In genomic region chr17:75855310-75856061, GRCh38 we compare ENCODE assay signal across 1 cellular context.
TF ChIP-seq lines count a peak whose summit lies in the region.

WBP2 (minus strand) TSS chr17:75855335; CDS start chr17:75855297, 38 bp downstream.

TF ChIP-seq in HepG2, 621 proteins besides CTCF, POLR2A, EP300 and RAD21 (continued from another document and continues in another):
- TF ChIP-seq HNF1A (IDR thresholded peaks at IDR 0.05; ENCODE audit: low read depth) (peak; percentile 60; the same call in 1 of the 2 replicates), HNF1A (CRISPR knock-in tag; IDR thresholded peaks at IDR 0.05; ENCODE audit: borderline replicate concordance) (peak; percentile 73; the same call in 1 of the 2 replicates), ZMYM2 (CRISPR knock-in tag; IDR thresholded peaks at IDR 0.05) (no peak; the same call in 1 of the 2 replicates), PHF8 (CRISPR knock-in tag; IDR thresholded peaks at IDR 0.05) (peak; percentile 90), SETDB1 (CRISPR knock-in tag; IDR thresholded peaks at IDR 0.05; ENCODE audit: borderline replicate concordance) (no peak), ZBTB2 (CRISPR knock-in tag; IDR thresholded peaks at IDR 0.05; ENCODE audit: low read depth) (peak; percentile 81), JARID2 (CRISPR knock-in tag; IDR thresholded peaks at IDR 0.05; ENCODE audit: insufficient replicate concordance) (peak; percentile 76), RNF2 (conservative IDR thresholded peaks at IDR 0.05; ENCODE audit: low read depth) (0 out of 2 replicates have a peak, but pooled peaks have one; percentile 31), HNRNPH1 (optimal IDR thresholded peaks at IDR 0.05; ENCODE audit: low read depth, low read length) (peak; percentile 34), ZNF260 (CRISPR knock-in tag; IDR thresholded peaks at IDR 0.05; ENCODE audit: borderline replicate concordance, low read depth) (no peak), ZNF800 (CRISPR knock-in tag; IDR thresholded peaks at IDR 0.05) (peak; percentile 75; the same call in 1 of the 2 replicates), ZNF160 (CRISPR knock-in tag; IDR thresholded peaks at IDR 0.05) (peak; percentile 92), ZNF317 (CRISPR knock-in tag; IDR thresholded peaks at IDR 0.05) (peak; percentile 80; the same call in 1 of the 2 replicates), CENPX (CRISPR knock-in tag; IDR thresholded peaks at IDR 0.05) (no peak), ZNF234 (CRISPR knock-in tag; conservative IDR thresholded peaks at IDR 0.05) (0 out of 2 replicates have a peak, but pooled peaks have one; percentile 85), ZSCAN22 (CRISPR knock-in tag; IDR thresholded peaks at IDR 0.05) (no peak), CHCHD3 (CRISPR knock-in tag; IDR thresholded peaks at IDR 0.05) (no peak; the same call in 1 of the 2 replicates), CSRNP1 (CRISPR knock-in tag; IDR thresholded peaks at IDR 0.05) (peak; percentile 97), MAX (IDR thresholded peaks at IDR 0.05) (peak; percentile 85), ZNF710 (CRISPR knock-in tag; IDR thresholded peaks at IDR 0.05; ENCODE audit: borderline replicate concordance) (peak; percentile 90; the same call in 1 of the 2 replicates), NCOA2 (CRISPR knock-in tag; IDR thresholded peaks at IDR 0.05) (peak; percentile 47), ZNF775 (CRISPR knock-in tag; IDR thresholded peaks at IDR 0.05; ENCODE audit: borderline replicate concordance) (no peak; the same call in 1 of the 2 replicates), SIN3A (IDR thresholded peaks at IDR 0.05; ENCODE audit: borderline replicate concordance, low read depth, low read length) (peak; percentile 91), IRF2 (CRISPR knock-in tag; IDR thresholded peaks at IDR 0.05) (peak; percentile 96), ZNF570 (CRISPR knock-in tag; IDR thresholded peaks at IDR 0.05; ENCODE audit: borderline replicate concordance) (no peak), FOXJ3 (CRISPR knock-in tag; IDR thresholded peaks at IDR 0.05; ENCODE audit: borderline replicate concordance) (peak; percentile 72), CERS6 (CRISPR knock-in tag; IDR thresholded peaks at IDR 0.05) (no peak), ERF (CRISPR knock-in tag; IDR thresholded peaks at IDR 0.05) (peak; percentile 95), KLF15 (CRISPR knock-in tag; IDR thresholded peaks at IDR 0.05; ENCODE audit: borderline replicate concordance) (peak; percentile 85), ZNF331 (CRISPR knock-in tag; IDR thresholded peaks at IDR 0.05) (no peak; the same call in 1 of the 2 replicates), ZNF749 (CRISPR knock-in tag; IDR thresholded peaks at IDR 0.05; ENCODE audit: borderline replicate concordance) (peak; percentile 97), HNRNPLL (IDR thresholded peaks at IDR 0.05; ENCODE audit: low read depth, low read length, poor library complexity, severe bottlenecking) (peak; percentile 100), ZBTB43 (CRISPR knock-in tag; conservative IDR thresholded peaks at IDR 0.05) (0 out of 2 replicates have a peak, but pooled peaks have one; percentile 56), HMGA1 (CRISPR knock-in tag; conservative IDR thresholded peaks at IDR 0.05) (no peak), ATF5 (CRISPR knock-in tag; IDR thresholded peaks at IDR 0.05; ENCODE audit: low read depth) (0 out of 2 replicates have a peak, but pooled peaks have one; percentile 70), USF2 (IDR thresholded peaks at IDR 0.05; ENCODE audit: low read depth, low read length) (peak; percentile 98), USF2 (CRISPR knock-in tag; IDR thresholded peaks at IDR 0.05; ENCODE audit: borderline replicate concordance) (peak; percentile 97), SP2 (CRISPR knock-in tag; IDR thresholded peaks at IDR 0.05) (peak; percentile 81), TGIF2 (CRISPR knock-in tag; IDR thresholded peaks at IDR 0.05) (peak; percentile 83), RXRA (CRISPR knock-in tag; IDR thresholded peaks at IDR 0.05) (peak; percentile 84), TIGD3 (CRISPR knock-in tag; IDR thresholded peaks at IDR 0.05; ENCODE audit: borderline replicate concordance) (no peak), ZNF343 (CRISPR knock-in tag; IDR thresholded peaks at IDR 0.05) (0 out of 2 replicates have a peak, but pooled peaks have one; percentile 27)
